Comparison of ENCODE assay signal across 9 cellular contexts in the genomic region with DNA sequence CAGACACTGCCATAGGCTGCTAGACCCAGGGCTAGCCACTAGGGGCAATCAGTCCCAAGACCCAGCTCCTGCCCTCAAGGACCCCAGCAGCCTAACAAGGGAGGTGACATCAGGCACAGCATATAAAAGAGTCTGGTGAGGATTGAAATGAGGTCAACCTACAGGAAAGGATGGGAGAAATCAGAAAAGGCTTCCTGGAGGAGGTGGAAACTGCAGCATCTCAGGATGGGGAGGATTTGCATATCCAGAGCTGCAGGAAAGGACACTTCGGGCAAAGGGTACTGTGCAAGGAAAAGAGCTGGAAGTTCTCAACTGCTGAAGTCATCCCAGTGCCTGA. TPM values are rescaled to one million over a fixed set of nuclear protein-coding genes. Genes with fewer than 3 reads are reported as not detected.
DNase-seq lines count a peak whose midpoint lies in the region; ATAC-seq and TF ChIP-seq lines count a peak whose summit lies in the region.
"Had no signal": no experiment of that assay in that cellular context is flagged by ENCODE, and none has a peak within 500 bp of the region (broad histone marks: within the 10 kb centered on the region; RNA-seq: fewer than 3 reads in every experiment).

No MANE protein-coding gene starts in this region.

- H3K27ac ChIP-seq in GM23338 (ENCODE audit: low read depth) (no peak overlapping the region), lower lobe of right lung (no peak overlapping the region)

- peaks cover 12% of the 10 kb centered on the region; the same call in 1 of the 3 replicates for H3K36me3 Mint-ChIP-seq in GM23338 (ENCODE audit: low read depth)

- no peaks in the 10 kb centered on the region for H3K27me3 ChIP-seq in GM23338 (ENCODE audit: insufficient read depth)
- peaks cover 1% of the 10 kb centered on the region for H3K27me3 ChIP-seq in lower lobe of right lung (ENCODE audit: low read depth)

- no peaks in the 10 kb centered on the region for H3K9me3 ChIP-seq in lower lobe of right lung

- H3K4me1 Mint-ChIP-seq in GM23338, result peaks cover 23% of the 10 kb centered on the region

- ATAC-seq in GM23338 (peak; percentile 34), lower lobe of right lung (no peak)

- no peak overlapping the region for H3K4me3 Mint-ChIP-seq in GM23338
- H3K4me3 Mint-ChIP-seq: T-helper 1 cell treated with Interleukin-12 subunit alpha and Interleukin-12 subunit beta and Interleukin-4 antibody, amounts not matched to agents 30 μg/mL and 1 μg/mL, for 36 hours had no signal

- H3K27ac Mint-ChIP-seq in GM23338, result peak overlapping the region; percentile 9; the same call in 1 of the 2 replicates
- H3K27ac Mint-ChIP-seq: T-helper 1 cell treated with Interleukin-12 subunit alpha and Interleukin-12 subunit beta and Interleukin-4 antibody, amounts not matched to agents 30 μg/mL and 1 μg/mL, for 36 hours had no signal

- no peaks in the 10 kb centered on the region; the same call in 1 of the 2 replicates for H4K20me1 ChIP-seq in GM23338 (replicated peaks; ENCODE audit: insufficient read depth)

- peaks cover 38% of the 10 kb centered on the region for H3K79me2 ChIP-seq in GM23338 (replicated peaks; ENCODE audit: insufficient read depth)

- intact Hi-C loops in lower lobe of right lung (cut with DNase I), result no loop called here
- intact Hi-C loops in posterior vena cava (cut with DNase I), result loop anchor here in 1 of 2 donors (5.0 to 10.0 kb wide), 2 partner anchors 38 to 175 kb away; a partner anchor contains a TSS

- DNase-seq in DMS114 treated with DMSO at 0.1 percent for 48 hours (lab: John Stamatoyannopoulos, UW; ENCODE audit: unreplicated experiment), result peak; percentile 28
- peak; percentile 79 for DNase-seq in GM23338 (ENCODE audit: low spot score)
- DNase-seq in OCI-M1 (lab: John Stamatoyannopoulos, UW), result peak; percentile 69
- DNase-seq in astrocyte of the spinal cord (ENCODE audit: low read depth, low spot score), result no peak
- no peak for DNase-seq in lower lobe of right lung
- DNase-seq in NOMO-1 (lab: John Stamatoyannopoulos, UW; ENCODE audit: unreplicated experiment in 2 of 2), result no peak
- no peak for DNase-seq in posterior vena cava (ENCODE audit: low spot score)
- no peak for DNase-seq in occipital lobe (lab: John Stamatoyannopoulos, UW)

- H3K4me1 ChIP-seq in GM23338 (ENCODE audit: insufficient read depth), result peaks cover 9% of the 10 kb centered on the region; the same call in 1 of the 2 replicates
- peaks cover 25% of the 10 kb centered on the region for H3K4me1 ChIP-seq in lower lobe of right lung

- TF ChIP-seq CTCF in GM23338 (conservative IDR thresholded peaks at IDR 0.05; ENCODE audit: low read depth in 2 of 2), result peak; percentile 66 to 71
- TF ChIP-seq CTCF in astrocyte of the spinal cord (IDR thresholded peaks at IDR 0.05; ENCODE audit: low read depth, low read length), result peak; percentile 75
- peak; percentile 43 for TF ChIP-seq CTCF in lower lobe of right lung (IDR thresholded peaks at IDR 0.05)

- H3K36me3 ChIP-seq in GM23338 (ENCODE audit: insufficient read depth) (no peaks in the 10 kb centered on the region), lower lobe of right lung (peaks cover 14% of the 10 kb centered on the region)

- no peak overlapping the region for H2AFZ ChIP-seq in GM23338

- H3K4me3 ChIP-seq in GM23338, result no peak overlapping the region
- no peak overlapping the region for H3K4me3 ChIP-seq in astrocyte of the spinal cord (ENCODE audit: low read depth, low read length)
- H3K4me3 ChIP-seq in lower lobe of right lung, result no peak overlapping the region

- in situ Hi-C loops in astrocyte of the spinal cord (cut with HindIII; ENCODE audit: low sequenced_read_pairs), result no loop called here

- H3K27me3 Mint-ChIP-seq in GM23338 (ENCODE audit: insufficient read depth, low read depth, poor library complexity), result peaks cover 22% of the 10 kb centered on the region

- no peaks in the 10 kb centered on the region for H3K9me2 ChIP-seq in GM23338 (ENCODE audit: insufficient read depth)

- H3F3A ChIP-seq in GM23338 (replicated peaks; ENCODE audit: low read depth), result peaks cover 21% of the 10 kb centered on the region

- no peaks in the 10 kb centered on the region for H3K9me3 Mint-ChIP-seq in GM23338
- H3K9me3 Mint-ChIP-seq: T-helper 1 cell treated with Interleukin-12 subunit alpha and Interleukin-12 subunit beta and Interleukin-4 antibody, amounts not matched to agents 30 μg/mL and 1 μg/mL, for 36 hours had no signal

- H3K4me2 ChIP-seq in GM23338, result no peak overlapping the region

TF ChIP-seq in GM23338, 12 proteins besides CTCF, POLR2A, EP300 and RAD21 (continues in another document):
- no peak for TF ChIP-seq EZH2 (IDR thresholded peaks at IDR 0.05; ENCODE audit: low read depth, unreplicated experiment)
- TF ChIP-seq, protein P1, sequence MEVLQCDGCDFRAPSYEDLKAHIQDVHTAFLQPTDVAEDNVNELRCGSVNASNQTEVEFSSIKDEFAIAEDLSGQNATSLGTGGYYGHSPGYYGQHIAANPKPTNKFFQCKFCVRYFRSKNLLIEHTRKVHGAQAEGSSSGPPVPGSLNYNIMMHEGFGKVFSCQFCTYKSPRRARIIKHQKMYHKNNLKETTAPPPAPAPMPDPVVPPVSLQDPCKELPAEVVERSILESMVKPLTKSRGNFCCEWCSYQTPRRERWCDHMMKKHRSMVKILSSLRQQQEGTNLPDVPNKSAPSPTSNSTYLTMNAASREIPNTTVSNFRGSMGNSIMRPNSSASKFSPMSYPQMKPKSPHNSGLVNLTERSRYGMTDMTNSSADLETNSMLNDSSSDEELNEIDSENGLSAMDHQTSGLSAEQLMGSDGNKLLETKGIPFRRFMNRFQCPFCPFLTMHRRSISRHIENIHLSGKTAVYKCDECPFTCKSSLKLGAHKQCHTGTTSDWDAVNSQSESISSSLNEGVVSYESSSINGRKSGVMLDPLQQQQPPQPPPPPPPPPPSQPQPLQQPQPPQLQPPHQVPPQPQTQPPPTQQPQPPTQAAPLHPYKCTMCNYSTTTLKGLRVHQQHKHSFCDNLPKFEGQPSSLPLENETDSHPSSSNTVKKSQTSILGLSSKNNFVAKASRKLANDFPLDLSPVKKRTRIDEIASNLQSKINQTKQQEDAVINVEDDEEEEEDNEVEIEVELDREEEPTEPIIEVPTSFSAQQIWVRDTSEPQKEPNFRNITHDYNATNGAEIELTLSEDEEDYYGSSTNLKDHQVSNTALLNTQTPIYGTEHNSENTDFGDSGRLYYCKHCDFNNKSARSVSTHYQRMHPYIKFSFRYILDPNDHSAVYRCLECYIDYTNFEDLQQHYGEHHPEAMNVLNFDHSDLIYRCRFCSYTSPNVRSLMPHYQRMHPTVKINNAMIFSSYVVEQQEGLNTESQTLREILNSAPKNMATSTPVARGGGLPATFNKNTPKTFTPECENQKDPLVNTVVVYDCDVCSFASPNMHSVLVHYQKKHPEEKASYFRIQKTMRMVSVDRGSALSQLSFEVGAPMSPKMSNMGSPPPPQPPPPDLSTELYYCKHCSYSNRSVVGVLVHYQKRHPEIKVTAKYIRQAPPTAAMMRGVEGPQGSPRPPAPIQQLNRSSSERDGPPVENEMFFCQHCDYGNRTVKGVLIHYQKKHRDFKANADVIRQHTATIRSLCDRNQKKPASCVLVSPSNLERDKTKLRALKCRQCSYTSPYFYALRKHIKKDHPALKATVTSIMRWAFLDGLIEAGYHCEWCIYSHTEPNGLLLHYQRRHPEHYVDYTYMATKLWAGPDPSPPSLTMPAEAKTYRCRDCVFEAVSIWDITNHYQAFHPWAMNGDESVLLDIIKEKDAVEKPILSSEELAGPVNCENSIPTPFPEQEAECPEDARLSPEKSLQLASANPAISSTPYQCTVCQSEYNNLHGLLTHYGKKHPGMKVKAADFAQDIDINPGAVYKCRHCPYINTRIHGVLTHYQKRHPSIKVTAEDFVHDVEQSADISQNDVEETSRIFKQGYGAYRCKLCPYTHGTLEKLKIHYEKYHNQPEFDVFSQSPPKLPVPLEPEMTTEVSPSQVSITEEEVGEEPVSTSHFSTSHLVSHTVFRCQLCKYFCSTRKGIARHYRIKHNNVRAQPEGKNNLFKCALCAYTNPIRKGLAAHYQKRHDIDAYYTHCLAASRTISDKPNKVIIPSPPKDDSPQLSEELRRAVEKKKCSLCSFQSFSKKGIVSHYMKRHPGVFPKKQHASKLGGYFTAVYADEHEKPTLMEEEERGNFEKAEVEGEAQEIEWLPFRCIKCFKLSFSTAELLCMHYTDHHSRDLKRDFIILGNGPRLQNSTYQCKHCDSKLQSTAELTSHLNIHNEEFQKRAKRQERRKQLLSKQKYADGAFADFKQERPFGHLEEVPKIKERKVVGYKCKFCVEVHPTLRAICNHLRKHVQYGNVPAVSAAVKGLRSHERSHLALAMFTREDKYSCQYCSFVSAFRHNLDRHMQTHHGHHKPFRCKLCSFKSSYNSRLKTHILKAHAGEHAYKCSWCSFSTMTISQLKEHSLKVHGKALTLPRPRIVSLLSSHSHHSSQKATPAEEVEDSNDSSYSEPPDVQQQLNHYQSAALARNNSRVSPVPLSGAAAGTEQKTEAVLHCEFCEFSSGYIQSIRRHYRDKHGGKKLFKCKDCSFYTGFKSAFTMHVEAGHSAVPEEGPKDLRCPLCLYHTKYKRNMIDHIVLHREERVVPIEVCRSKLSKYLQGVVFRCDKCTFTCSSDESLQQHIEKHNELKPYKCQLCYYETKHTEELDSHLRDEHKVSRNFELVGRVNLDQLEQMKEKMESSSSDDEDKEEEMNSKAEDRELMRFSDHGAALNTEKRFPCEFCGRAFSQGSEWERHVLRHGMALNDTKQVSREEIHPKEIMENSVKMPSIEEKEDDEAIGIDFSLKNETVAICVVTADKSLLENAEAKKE (CRISPR knock-in tag; IDR thresholded peaks at IDR 0.05), result no peak
- TF ChIP-seq NANOG (IDR thresholded peaks at IDR 0.05; ENCODE audit: borderline replicate concordance), result no peak
- no peak for TF ChIP-seq POLR2AphosphoS5 (IDR thresholded peaks at IDR 0.05; ENCODE audit: low read depth)
- TF ChIP-seq ZNF114 (CRISPR knock-in tag; IDR thresholded peaks at IDR 0.05), result no peak
- TF ChIP-seq ZNF331 (CRISPR knock-in tag; IDR thresholded peaks at IDR 0.05; ENCODE audit: low read depth), result no peak
- no peak for TF ChIP-seq EZH2phosphoT487 (IDR thresholded peaks at IDR 0.05; ENCODE audit: unreplicated experiment)
- TF ChIP-seq CREB1 (CRISPR knock-in tag; IDR thresholded peaks at IDR 0.05; ENCODE audit: low read depth), result no peak

RNA-seq across cellular contexts. Expression of a gene that starts 2.9 kb away (rescaled TPM):
- 111 and 122 TPM in 2 replicates for total RNA-seq in GM23338 (2014; rRNA removed; shearing (Covaris generic))
- polyA plus RNA-seq in GM23338 (2016; fragmentation: Nextera tagmentation; extraction: Ambion mirVana), result 24.2 and 25.6 TPM in 2 replicates
- 90.9 TPM for total RNA-seq in lower lobe of right lung
- total RNA-seq in posterior vena cava, result 10 to 100 TPM; 49.4 to 58.5 TPM
- 110 TPM for total RNA-seq in occipital lobe

RNA-seq across cellular contexts. Expression of a gene that starts 6.6 kb away (rescaled TPM):
- 66.5 and 72.1 TPM in 2 replicates for total RNA-seq in GM23338 (2014; rRNA removed; shearing (Covaris generic))
- polyA plus RNA-seq in GM23338 (2016; fragmentation: Nextera tagmentation; extraction: Ambion mirVana), result 38.8 and 39.6 TPM in 2 replicates
- 28.6 TPM for total RNA-seq in lower lobe of right lung
- total RNA-seq in posterior vena cava, result 10 to 100 TPM; 33.1 to 47.4 TPM
- 3.9 TPM for total RNA-seq in occipital lobe

RNA-seq across cellular contexts. Expression of a gene that starts 35.2 kb away (rescaled TPM):
- total RNA-seq in GM23338 (2014; rRNA removed; shearing (Covaris generic)), result 62.5 and 63.1 TPM in 2 replicates
- polyA plus RNA-seq in GM23338 (2016; fragmentation: Nextera tagmentation; extraction: Ambion mirVana), result 58.7 and 60.2 TPM in 2 replicates
- 37.5 TPM for total RNA-seq in lower lobe of right lung
- 10 to 100 TPM; 30.1 to 31.5 TPM for total RNA-seq in posterior vena cava
- 5.5 TPM for total RNA-seq in occipital lobe

Comparison
In these comparisons a context has a peak if more than half of its experiments do, and no peak if none do; other contexts are left out.
1. DNase-seq: peak in DMS114 treated with DMSO at 0.1 percent for 48 hours (single experiment), GM23338 (single experiment) and OCI-M1 (single experiment); none in astrocyte of the spinal cord (single experiment), lower lobe of right lung (single experiment), NOMO-1 (0 of 2), posterior vena cava (single experiment) and occipital lobe (single experiment).
2. Peak in every context shown above with its lines, with median percentiles within 50 percentile points of each other: CTCF ChIP-seq.